ENCODE assay signal across 16 cellular contexts in genomic region chr9:19247420-19247819, GRCh38. TPM values are rescaled to one million over a fixed set of nuclear protein-coding genes. Genes with fewer than 3 reads are reported as not detected.
DNase-seq lines count a peak whose midpoint lies in the region; ATAC-seq and TF ChIP-seq lines count a peak whose summit lies in the region.
"Had no signal": no experiment of that assay in that cellular context is flagged by ENCODE, and none has a peak within 500 bp of the region (broad histone marks: within the 10 kb centered on the region; RNA-seq: fewer than 3 reads in every experiment).

No MANE protein-coding gene starts in this region.

- H3K4me1 ChIP-seq in cardiac muscle cell (ENCODE audit: low read depth) (peaks cover 8% of the 10 kb centered on the region), right atrium auricular region (peaks cover 0 to 20% of the 10 kb centered on the region in 2 donors)
- H3K4me1 ChIP-seq in CD8-positive, alpha-beta memory T cell (ENCODE audit: insufficient read depth, low read length), result no peaks in the 10 kb centered on the region
- H3K4me1 ChIP-seq in naive thymus-derived CD4-positive, alpha-beta T cell (ENCODE audit: control insufficient read depth in 2 of 2, insufficient read depth in 2 of 2, low read length in 2 of 2), result no peaks in the 10 kb centered on the region

- H3K27ac ChIP-seq in cardiac muscle cell (peak overlapping the region; percentile 42), right atrium auricular region (no peak overlapping the region), neural cell (ENCODE audit: low read length) (peak overlapping the region; percentile 35)
- H3K27ac ChIP-seq in CD8-positive, alpha-beta memory T cell (ENCODE audit: low read depth, low read length), result no peak overlapping the region
- no peak overlapping the region for H3K27ac ChIP-seq in naive thymus-derived CD4-positive, alpha-beta T cell (ENCODE audit: low read depth, low read length)
- H3K27ac ChIP-seq: BLaER1 had no signal

- no peak overlapping the region for H2AFZ ChIP-seq in neural cell (ENCODE audit: low read depth, low read length)

- POLR2A ChIA-PET in CD8-positive, alpha-beta memory T cell (lab: Charles Lee), result no interaction called here
- POLR2A ChIA-PET in naive thymus-derived CD4-positive, alpha-beta T cell (lab: Charles Lee), result no interaction called here

- H3K4me2 ChIP-seq in neural cell (ENCODE audit: low read length), result no peak overlapping the region
- H3K4me2 ChIP-seq: BLaER1 had no signal

- DNase-seq in cardiac muscle cell (ENCODE audit: low read depth in 1 of 2, low spot score in 1 of 2) (no peak), right atrium auricular region (ENCODE audit: low spot score) (no peak), D341Med (ENCODE audit: low spot score) (no peak)
- DNase-seq in CD8-positive, alpha-beta memory T cell, result no peak
- DNase-seq in central memory CD8-positive, alpha-beta T cell (ENCODE audit: low spot score in 2 of 2), result no peak
- DNase-seq in naive thymus-derived CD4-positive, alpha-beta T cell, result no peak
- DNase-seq in activated CD4-positive, CD25-positive, alpha-beta regulatory T cell (lab: John Stamatoyannopoulos, UW), result no peak
- DNase-seq: 8988T, AML-193, COR-L47, DND-41, GDM1, HCEC 1CT, HFFc6 had no signal

- no peak for ATAC-seq in central memory CD8-positive, alpha-beta T cell (replicated peaks; ENCODE audit: extremely low read depth, poor library complexity, severe bottlenecking)
- ATAC-seq in naive thymus-derived CD4-positive, alpha-beta T cell, result no peak

- H3F3A ChIP-seq in neural cell (ENCODE audit: insufficient read depth, low read length, poor library complexity, severe bottlenecking), result peaks cover 2% of the 10 kb centered on the region

- no peak for TF ChIP-seq EP300 in neural cell (conservative IDR thresholded peaks at IDR 0.05; ENCODE audit: poor library complexity, severe bottlenecking)

- H3K4me3 ChIP-seq in cardiac muscle cell, result no peak overlapping the region
- no peak overlapping the region for H3K4me3 ChIP-seq in right atrium auricular region
- H3K4me3 ChIP-seq in CD8-positive, alpha-beta memory T cell (ENCODE audit: low read length), result no peak overlapping the region
- H3K4me3 ChIP-seq in neural cell (ENCODE audit: low read length), result no peak overlapping the region
- no peak overlapping the region for H3K4me3 ChIP-seq in naive thymus-derived CD4-positive, alpha-beta T cell (ENCODE audit: low read length)
- H3K4me3 ChIP-seq: BLaER1 had no signal

- TF ChIP-seq CTCF in cardiac muscle cell (IDR thresholded peaks at IDR 0.05; ENCODE audit: low read depth, low read length) (no peak), right atrium auricular region (IDR thresholded peaks at IDR 0.05) (no peak), neural cell (IDR thresholded peaks at IDR 0.05; ENCODE audit: poor library complexity, severe bottlenecking) (no peak)

- peaks cover 62 to 83% (median 70%) of the 10 kb centered on the region in 3 donors for H3K4me1 Mint-ChIP-seq in CD8-positive, alpha-beta memory T cell
- H3K4me1 Mint-ChIP-seq in central memory CD8-positive, alpha-beta T cell, result peaks cover 69% of the 10 kb centered on the region
- peaks cover 5 to 73% (median 70%) of the 10 kb centered on the region in 7 donors for H3K4me1 Mint-ChIP-seq in naive thymus-derived CD4-positive, alpha-beta T cell

- peak overlapping the region in 1 of 7 donors; percentile 3 for H3K4me3 Mint-ChIP-seq in CD8-positive, alpha-beta memory T cell
- no peak overlapping the region for H3K4me3 Mint-ChIP-seq in central memory CD8-positive, alpha-beta T cell
- peak overlapping the region in 1 of 10 donors; percentile 11 for H3K4me3 Mint-ChIP-seq in naive thymus-derived CD4-positive, alpha-beta T cell
- H3K4me3 Mint-ChIP-seq: HFFc6 had no signal

- CTCF ChIA-PET in CD8-positive, alpha-beta memory T cell (lab: Charles Lee), result no interaction called here
- CTCF ChIA-PET in naive thymus-derived CD4-positive, alpha-beta T cell (lab: Charles Lee), result interaction anchor here (0.6 kb wide), 1 partner anchor 100 kb away, joined by 3 read pairs; no protein-coding TSS in a partner anchor

- no peaks in the 10 kb centered on the region for H3K9me2 ChIP-seq in neural cell (ENCODE audit: insufficient read depth, low read length)

- H3K9me3 ChIP-seq in cardiac muscle cell (ENCODE audit: low read depth), result no peaks in the 10 kb centered on the region
- no peaks in the 10 kb centered on the region for H3K9me3 ChIP-seq in right atrium auricular region
- no peaks in the 10 kb centered on the region for H3K9me3 ChIP-seq in CD8-positive, alpha-beta memory T cell (ENCODE audit: low read length)
- no peaks in the 10 kb centered on the region for H3K9me3 ChIP-seq in neural cell (ENCODE audit: low read length)
- H3K9me3 ChIP-seq in naive thymus-derived CD4-positive, alpha-beta T cell (ENCODE audit: control insufficient read depth in 2 of 3, low read length in 3 of 3), result no peaks in the 10 kb centered on the region
- H3K9me3 ChIP-seq: BLaER1 had no signal

- peaks cover 0 to 41% (median 14%) of the 10 kb centered on the region in 3 donors for H3K36me3 Mint-ChIP-seq in CD8-positive, alpha-beta memory T cell
- H3K36me3 Mint-ChIP-seq in central memory CD8-positive, alpha-beta T cell (ENCODE audit: insufficient read depth), result peaks cover 2% of the 10 kb centered on the region
- peaks cover 4 to 53% (median 31%) of the 10 kb centered on the region in 5 donors for H3K36me3 Mint-ChIP-seq in naive thymus-derived CD4-positive, alpha-beta T cell

- H3K27me3 Mint-ChIP-seq in CD8-positive, alpha-beta memory T cell, result no peaks in the 10 kb centered on the region
- H3K27me3 Mint-ChIP-seq in central memory CD8-positive, alpha-beta T cell, result no peaks in the 10 kb centered on the region
- no peaks in the 10 kb centered on the region for H3K27me3 Mint-ChIP-seq in naive thymus-derived CD4-positive, alpha-beta T cell

- H3K79me2 ChIP-seq in neural cell (replicated peaks; ENCODE audit: insufficient read depth, low read length), result peaks cover 45% of the 10 kb centered on the region

- no peak overlapping the region for H3K9ac ChIP-seq in neural cell (ENCODE audit: low read length)
- H3K9ac ChIP-seq: BLaER1 had no signal

- no peaks in the 10 kb centered on the region for H4K20me1 ChIP-seq in neural cell (ENCODE audit: insufficient read depth)

- no peaks in the 10 kb centered on the region for H3K36me3 ChIP-seq in cardiac muscle cell
- H3K36me3 ChIP-seq in right atrium auricular region, result peaks cover 6% of the 10 kb centered on the region
- no peaks in the 10 kb centered on the region for H3K36me3 ChIP-seq in CD8-positive, alpha-beta memory T cell (ENCODE audit: insufficient read depth, low read length)
- no peaks in the 10 kb centered on the region for H3K36me3 ChIP-seq in neural cell (ENCODE audit: insufficient read depth, low read length)
- H3K36me3 ChIP-seq in naive thymus-derived CD4-positive, alpha-beta T cell (ENCODE audit: control insufficient read depth in 2 of 3, insufficient read depth in 3 of 3, low read length in 3 of 3), result no peaks in the 10 kb centered on the region

- intact Hi-C loops in naive thymus-derived CD4-positive, alpha-beta T cell (cut with micrococcal nuclease), result no loop called here

- H3K27ac Mint-ChIP-seq in CD8-positive, alpha-beta memory T cell, result peak overlapping the region in 6 of 8 donors; percentile 15 to 76 (median 40)
- H3K27ac Mint-ChIP-seq in central memory CD8-positive, alpha-beta T cell (ENCODE audit: low read depth), result peak overlapping the region; percentile 21
- peak overlapping the region in 1 of 9 donors; percentile 48 for H3K27ac Mint-ChIP-seq in naive thymus-derived CD4-positive, alpha-beta T cell
- H3K27ac Mint-ChIP-seq: HFFc6 had no signal

- TF ChIP-seq RAD21 in neural cell (conservative IDR thresholded peaks at IDR 0.05), result no peak

- no peaks in the 10 kb centered on the region for H3K27me3 ChIP-seq in cardiac muscle cell
- H3K27me3 ChIP-seq in right atrium auricular region, result no peaks in the 10 kb centered on the region
- no peaks in the 10 kb centered on the region for H3K27me3 ChIP-seq in CD8-positive, alpha-beta memory T cell (ENCODE audit: insufficient read depth, low read length, poor library complexity, severe bottlenecking)
- no peaks in the 10 kb centered on the region for H3K27me3 ChIP-seq in neural cell (ENCODE audit: insufficient read depth, low read depth, low read length)
- no peaks in the 10 kb centered on the region for H3K27me3 ChIP-seq in naive thymus-derived CD4-positive, alpha-beta T cell (ENCODE audit: control insufficient read depth in 2 of 2, insufficient read depth in 2 of 2, low read length in 2 of 2)
- H3K27me3 ChIP-seq: BLaER1 had no signal

- no peaks in the 10 kb centered on the region for H3K9me3 Mint-ChIP-seq in CD8-positive, alpha-beta memory T cell
- H3K9me3 Mint-ChIP-seq in central memory CD8-positive, alpha-beta T cell, result no peaks in the 10 kb centered on the region
- no peaks in the 10 kb centered on the region for H3K9me3 Mint-ChIP-seq in naive thymus-derived CD4-positive, alpha-beta T cell
- H3K9me3 Mint-ChIP-seq: HFFc6 had no signal

RNA-seq across cellular contexts. Expression of gene DENND4C, which starts 16.9 kb away (rescaled TPM):
- 35.6 and 51.0 TPM in 2 replicates for total RNA-seq in cardiac muscle cell
- polyA plus RNA-seq in cardiac muscle cell, result 19.3 and 21.8 TPM in 2 replicates
- total RNA-seq in right atrium auricular region, result 10 to 100 TPM; 53.7 to 55.4 TPM
- 10 to 100 TPM; 19.8 to 20.0 TPM for total RNA-seq in CD8-positive, alpha-beta memory T cell
- 46.6 TPM for polyA plus RNA-seq in CD8-positive, alpha-beta memory T cell
- polyA plus RNA-seq in neural cell, result 41.9 and 51.8 TPM in 2 replicates
- polyA minus RNA-seq in neural cell, result 103 and 109 TPM in 2 replicates
- total RNA-seq in naive thymus-derived CD4-positive, alpha-beta T cell, result 10 to 100 TPM; 43.5 to 77.5 (median 52.0) TPM
- 10 to 100 TPM; 34.7 to 35.2 TPM for polyA plus RNA-seq in naive thymus-derived CD4-positive, alpha-beta T cell

Comparison
In these comparisons a context has a peak if more than half of its experiments do, and no peak if none do; other contexts are left out.
1. H3K27ac ChIP-seq: peak in cardiac muscle cell (single experiment) and neural cell (single experiment); none in right atrium auricular region (0 of 2), CD8-positive, alpha-beta memory T cell (single experiment) and naive thymus-derived CD4-positive, alpha-beta T cell (single experiment).